30 cellular contexts compared by ENCODE assay signal in genomic region chr2:101833890-101834523, GRCh38.
"Had no signal": no experiment of that assay in that cellular context is flagged by ENCODE, and none has a peak within 500 bp of the region (broad histone marks: within the 10 kb centered on the region; RNA-seq: fewer than 3 reads in every experiment).

No MANE protein-coding gene starts in this region.

- H3K27me3 ChIP-seq: brain microvascular endothelial cell, esophagus muscularis mucosa, foreskin keratinocyte, gastrocnemius medialis, heart left ventricle had no signal

- H3K4me3 Mint-ChIP-seq: activated T-cell treated with anti-CD3 and anti-CD28 coated beads, Interleukin-2, amount 50 U/mL, for 24 hours; activated T-cell treated with anti-CD3 and anti-CD28 coated beads, Interleukin-2, amount 50 U/mL, for 72 hours; central memory CD8-positive, alpha-beta T cell; effector memory CD8-positive, alpha-beta T cell had no signal

- H3K27ac ChIP-seq: brain microvascular endothelial cell, esophagus muscularis mucosa, foreskin keratinocyte, gastrocnemius medialis, heart left ventricle had no signal

- H3K9me3 Mint-ChIP-seq: activated T-cell treated with anti-CD3 and anti-CD28 coated beads, Interleukin-2, amount 50 U/mL, for 24 hours; activated T-cell treated with anti-CD3 and anti-CD28 coated beads, Interleukin-2, amount 50 U/mL, for 72 hours; central memory CD8-positive, alpha-beta T cell; effector memory CD8-positive, alpha-beta T cell had no signal

- H3K9me3 ChIP-seq: esophagus muscularis mucosa, gastrocnemius medialis, heart left ventricle had no signal

- FAIRE-seq: astrocyte, bronchial epithelial cell, colon had no signal

- H3K4me3 ChIP-seq: esophagus muscularis mucosa, gastrocnemius medialis, heart left ventricle had no signal

- ATAC-seq: activated T-cell treated with anti-CD3 and anti-CD28 coated beads, Interleukin-2, amount 50 U/mL, for 72 hours; effector memory CD8-positive, alpha-beta T cell; foreskin keratinocyte; gastrocnemius medialis; heart left ventricle had no signal

- DNase-seq: activated CD4-positive, alpha-beta T cell treated with anti-CD3 and anti-CD28 coated beads for 48 hours; activated CD4-positive, alpha-beta T cell treated with anti-CD3 and anti-CD28 coated beads, Interleukin-2, amount 50 U/mL, for 1 hour; activated CD4-positive, alpha-beta T cell treated with anti-CD3 and anti-CD28 coated beads, Interleukin-2, amount 50 U/mL, for 48 hours; activated CD4-positive, CD25-positive, alpha-beta regulatory T cell; activated CD4-positive, CD25-positive, alpha-beta regulatory T cell treated with anti-CD3 and anti-CD28 coated beads, Interleukin-2, amount 50 U/mL, for 72 hours; activated CD8-positive, alpha-beta memory T cell treated with anti-CD3 and anti-CD28 coated beads, Interleukin-2, amount 50 U/mL, for 48 hours; activated gamma-delta T cell; activated naive CD4-positive, alpha-beta T cell; activated naive CD4-positive, alpha-beta T cell treated with anti-CD3 and anti-CD28 coated beads, Interleukin-2, amount 50 U/mL, for 16 hours; activated T-cell treated with anti-CD3 and anti-CD28 coated beads for 4 hours; activated T-cell treated with anti-CD3 and anti-CD28 coated beads, Interleukin-2, amount 50 U/mL, for 24 hours; activated T-cell treated with anti-CD3 and anti-CD28 coated beads, Interleukin-2, amount 50 U/mL, for 72 hours; amniotic stem cell; anterior cingulate cortex; brain microvascular endothelial cell; cortex of kidney; dermis blood vessel endothelial cell; effector CD4-positive, alpha-beta T cell; effector memory CD8-positive, alpha-beta T cell; erythroblast; foreskin keratinocyte; gastrocnemius medialis; glutamatergic neuron; heart left ventricle; T-helper 2 cell had no signal

- H3K27ac Mint-ChIP-seq: activated T-cell treated with anti-CD3 and anti-CD28 coated beads, Interleukin-2, amount 50 U/mL, for 24 hours; activated T-cell treated with anti-CD3 and anti-CD28 coated beads, Interleukin-2, amount 50 U/mL, for 72 hours; effector memory CD8-positive, alpha-beta T cell had no signal

- H3K27me3 Mint-ChIP-seq: activated T-cell treated with anti-CD3 and anti-CD28 coated beads, Interleukin-2, amount 50 U/mL, for 24 hours; central memory CD8-positive, alpha-beta T cell; effector memory CD8-positive, alpha-beta T cell had no signal
